In genomic region chr2:199456383-199457146, GRCh38 we compare ENCODE assay signal across 9 cellular contexts. TPM values are rescaled to one million over a fixed set of nuclear protein-coding genes. Genes with fewer than 3 reads are reported as not detected.
DNase-seq lines count a peak whose midpoint lies in the region; ATAC-seq, FAIRE-seq and TF ChIP-seq lines count a peak whose summit lies in the region.
"Had no signal": no experiment of that assay in that cellular context is flagged by ENCODE, and none has a peak within 500 bp of the region (broad histone marks: within the 10 kb centered on the region; RNA-seq: fewer than 3 reads in every experiment).

No MANE protein-coding gene starts in this region.

- H3K27ac ChIP-seq in CD4-positive, CD25-positive, alpha-beta regulatory T cell (ENCODE audit: insufficient read depth, low read length, poor library complexity, severe bottlenecking) = no peak overlapping the region
- no peak overlapping the region for H3K27ac ChIP-seq in KMS-11

- peaks cover 3% of the 10 kb centered on the region for H3K36me3 Mint-ChIP-seq in CD4-positive, CD25-positive, alpha-beta regulatory T cell
- peaks cover 4% of the 10 kb centered on the region for H3K36me3 Mint-ChIP-seq in central memory CD8-positive, alpha-beta T cell (ENCODE audit: insufficient read depth)
- H3K36me3 Mint-ChIP-seq in naive thymus-derived CD8-positive, alpha-beta T cell = peaks cover 2 to 5% (median 4%) of the 10 kb centered on the region in 3 donors

- H3K9ac ChIP-seq in KMS-11 = no peak overlapping the region

- peaks cover 73% of the 10 kb centered on the region for H3K27me3 Mint-ChIP-seq in CD4-positive, CD25-positive, alpha-beta regulatory T cell
- H3K27me3 Mint-ChIP-seq in central memory CD8-positive, alpha-beta T cell = peaks cover 67% of the 10 kb centered on the region
- H3K27me3 Mint-ChIP-seq in naive thymus-derived CD8-positive, alpha-beta T cell = peaks cover 39 to 64% (median 53%) of the 10 kb centered on the region in 5 donors

- no peaks in the 10 kb centered on the region for H4K20me1 ChIP-seq in KMS-11 (ENCODE audit: insufficient read depth)

- ATAC-seq in CD4-positive, CD25-positive, alpha-beta regulatory T cell (ENCODE audit: low read depth in 2 of 2) = no peak
- no peak for ATAC-seq in central memory CD8-positive, alpha-beta T cell (replicated peaks; ENCODE audit: extremely low read depth, poor library complexity, severe bottlenecking)
- no peak for ATAC-seq in naive thymus-derived CD8-positive, alpha-beta T cell
- ATAC-seq in GM21717 (IDR thresholded peaks at IDR 0.05; ENCODE audit: unreplicated experiment) = no peak

- peak overlapping the region; percentile 69 for H2AFZ ChIP-seq in KMS-11 (ENCODE audit: low read depth)

- H3K79me2 ChIP-seq in KMS-11 (ENCODE audit: insufficient read depth, low read depth) = no peaks in the 10 kb centered on the region

- no peaks in the 10 kb centered on the region for H3K36me3 ChIP-seq in CD4-positive, CD25-positive, alpha-beta regulatory T cell (ENCODE audit: control insufficient read depth, insufficient read depth, low read length)
- H3K36me3 ChIP-seq in KMS-11 (ENCODE audit: insufficient read depth) = no peaks in the 10 kb centered on the region

- peaks cover 0 to 13% (median 4%) of the 10 kb centered on the region in 7 donors for H3K9me3 Mint-ChIP-seq in CD4-positive, CD25-positive, alpha-beta regulatory T cell
- no peaks in the 10 kb centered on the region for H3K9me3 Mint-ChIP-seq in central memory CD8-positive, alpha-beta T cell
- peaks cover 0 to 18% (median 9%) of the 10 kb centered on the region in 9 donors for H3K9me3 Mint-ChIP-seq in naive thymus-derived CD8-positive, alpha-beta T cell

- TF ChIP-seq CTCF in KMS-11 (conservative IDR thresholded peaks at IDR 0.05; ENCODE audit: low read depth, low read length) = no peak
- TF ChIP-seq CTCF in D721Med (IDR thresholded peaks at IDR 0.05; ENCODE audit: insufficient read depth, missing control alignments) = no peak

- H3K27me3 ChIP-seq in CD4-positive, CD25-positive, alpha-beta regulatory T cell (ENCODE audit: control insufficient read depth, insufficient read depth, low read length) = peaks cover 52% of the 10 kb centered on the region
- peaks cover 18% of the 10 kb centered on the region for H3K27me3 ChIP-seq in KMS-11 (ENCODE audit: insufficient read depth, low read depth)

- H3K4me3 ChIP-seq in CD4-positive, CD25-positive, alpha-beta regulatory T cell (ENCODE audit: low read depth, low read length) = no peak overlapping the region
- H3K4me3 ChIP-seq in KMS-11 (IDR thresholded peaks at IDR 0.05; ENCODE audit: insufficient read depth, low read depth, low read length) = peak overlapping the region; percentile 34
- H3K4me3 ChIP-seq: lung had no signal

- H3K27ac Mint-ChIP-seq in CD4-positive, CD25-positive, alpha-beta regulatory T cell = no peak overlapping the region
- no peak overlapping the region for H3K27ac Mint-ChIP-seq in central memory CD8-positive, alpha-beta T cell (ENCODE audit: low read depth)
- H3K27ac Mint-ChIP-seq in naive thymus-derived CD8-positive, alpha-beta T cell = no peak overlapping the region

- peaks cover 4 to 9% of the 10 kb centered on the region in 2 experiments for H3K9me3 ChIP-seq in CD4-positive, CD25-positive, alpha-beta regulatory T cell (ENCODE audit: control insufficient read depth in 2 of 2, low read length in 2 of 2)

- DNase-seq in CD4-positive, CD25-positive, alpha-beta regulatory T cell = no peak
- no peak for DNase-seq in central memory CD8-positive, alpha-beta T cell (ENCODE audit: low spot score in 2 of 2)
- no peak for DNase-seq in naive thymus-derived CD8-positive, alpha-beta T cell
- DNase-seq in iPS-NIHi7 (ENCODE audit: extremely low spot score) = no peak
- no peak for DNase-seq in D721Med (ENCODE audit: insufficient read length, low spot score)
- no peak for DNase-seq in T-helper 9 cell

- H3K4me1 ChIP-seq in CD4-positive, CD25-positive, alpha-beta regulatory T cell (ENCODE audit: control insufficient read depth, insufficient read depth, low read length, poor library complexity, severe bottlenecking) = peaks cover 36% of the 10 kb centered on the region
- H3K4me1 ChIP-seq in KMS-11 (ENCODE audit: low read depth, poor library complexity, severe bottlenecking) = peaks cover 18% of the 10 kb centered on the region

- FAIRE-seq in D721Med (lab: Jason Lieb, UNC) = no peak

- H3K4me1 Mint-ChIP-seq in CD4-positive, CD25-positive, alpha-beta regulatory T cell = peaks cover 9 to 33% (median 15%) of the 10 kb centered on the region in 4 donors
- H3K4me1 Mint-ChIP-seq in central memory CD8-positive, alpha-beta T cell = peaks cover 16% of the 10 kb centered on the region
- H3K4me1 Mint-ChIP-seq in naive thymus-derived CD8-positive, alpha-beta T cell = peaks cover 11 to 33% (median 27%) of the 10 kb centered on the region in 4 donors

- POLR2A ChIA-PET in naive thymus-derived CD8-positive, alpha-beta T cell (lab: Charles Lee) = no interaction called here

- H3K4me3 Mint-ChIP-seq in CD4-positive, CD25-positive, alpha-beta regulatory T cell = peak overlapping the region; percentile 69 to 80 (median 73)
- H3K4me3 Mint-ChIP-seq in central memory CD8-positive, alpha-beta T cell = peak overlapping the region; percentile 92
- H3K4me3 Mint-ChIP-seq in naive thymus-derived CD8-positive, alpha-beta T cell = peak overlapping the region; percentile 63 to 94 (median 80)

- peak overlapping the region; percentile 87 for H3K4me2 ChIP-seq in KMS-11

RNA-seq across cellular contexts. Expression of gene SATB2, which starts 1.2 kb away (rescaled TPM):
- total RNA-seq in CD4-positive, CD25-positive, alpha-beta regulatory T cell = not detected
- under 1 TPM in 1 of 4 donors, not detected in 3; 0.05 TPM for polyA plus RNA-seq in CD4-positive, CD25-positive, alpha-beta regulatory T cell
- total RNA-seq in naive thymus-derived CD8-positive, alpha-beta T cell = under 1 TPM; 0.49 to 0.74 TPM
- under 1 TPM in 2 of 3 donors, not detected in 1; 0.02 to 0.43 TPM for polyA plus RNA-seq in naive thymus-derived CD8-positive, alpha-beta T cell
